Comparison of ENCODE assay signal across 8 cellular contexts in the genomic region with DNA sequence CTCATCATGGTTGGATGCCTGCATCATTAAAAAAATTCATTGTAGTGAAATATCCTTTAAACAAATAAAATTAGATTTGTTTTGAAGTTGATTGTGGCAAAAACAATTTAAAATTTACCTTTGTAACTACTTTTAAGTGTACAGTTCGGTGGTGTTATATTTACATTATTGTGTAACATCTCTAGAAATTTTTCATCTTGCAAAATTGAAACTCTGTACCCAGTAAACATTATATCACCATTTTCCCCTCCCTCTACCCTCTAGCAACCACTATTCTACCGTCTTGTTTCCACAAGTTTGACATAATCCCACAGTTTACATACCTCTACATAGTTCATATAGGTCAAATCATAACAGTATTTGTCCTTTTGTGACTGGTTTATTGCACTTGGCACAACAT.
"Had no signal": no experiment of that assay in that cellular context is flagged by ENCODE, and none has a peak within 500 bp of the region (broad histone marks: within the 10 kb centered on the region; RNA-seq: fewer than 3 reads in every experiment).

No MANE protein-coding gene starts in this region.

- H3K9me3 Mint-ChIP-seq: GM23338, H9, IgD-negative memory B cell had no signal

- DNase-seq: H9, HCEC 1CT, KG1 had no signal

- H3K27ac Mint-ChIP-seq: GM23338 had no signal

- ATAC-seq: GM23338 had no signal

- H2AFZ ChIP-seq: GM23338 had no signal

- H3K27me3 Mint-ChIP-seq: IgD-negative memory B cell had no signal

- FAIRE-seq: H1, H54 had no signal

- H3K27ac ChIP-seq: HL-60 had no signal

- H3K4me2 ChIP-seq: GM23338 had no signal

- H3K4me3 ChIP-seq: GM23338 had no signal
